Comparison of ENCODE assay signal across 9 cellular contexts in the genomic region with DNA sequence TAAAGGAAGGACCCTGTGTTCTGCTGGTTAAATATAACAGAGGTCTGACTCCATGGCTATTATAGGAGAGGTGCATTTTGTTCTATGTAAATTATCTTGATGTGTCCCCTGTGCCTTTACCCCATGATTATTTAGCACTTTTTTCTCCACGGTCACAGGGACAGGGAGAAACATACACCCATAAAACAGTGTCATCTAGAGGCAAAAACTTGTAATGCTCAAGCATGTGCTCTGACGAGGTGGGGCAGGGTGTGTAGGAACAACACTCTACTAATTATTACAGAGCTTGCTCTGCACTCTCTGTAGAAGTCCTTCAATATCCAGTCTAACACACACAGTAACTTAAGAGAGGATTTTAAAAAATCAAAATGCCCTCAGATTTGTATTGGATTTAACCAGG.
DNase-seq lines count a peak whose midpoint lies in the region; ATAC-seq and TF ChIP-seq lines count a peak whose summit lies in the region.
"Had no signal": no experiment of that assay in that cellular context is flagged by ENCODE, and none has a peak within 500 bp of the region (broad histone marks: within the 10 kb centered on the region; RNA-seq: fewer than 3 reads in every experiment).

No MANE protein-coding gene starts in this region.

- no peaks in the 10 kb centered on the region for H3K4me1 Mint-ChIP-seq in effector memory CD8-positive, alpha-beta T cell (ENCODE audit: low read depth in 2 of 2)
- H3K4me1 Mint-ChIP-seq in activated CD4-positive, alpha-beta memory T cell treated with anti-CD3 and anti-CD28 coated beads for 36 hours (ENCODE audit: low read depth), result no peaks in the 10 kb centered on the region

- CTCF ChIA-PET in activated CD4-positive, alpha-beta memory T cell treated with anti-CD3 and anti-CD28 coated beads for 36 hours (lab: Charles Lee), result no interaction called here

- no peaks in the 10 kb centered on the region for H3K27me3 ChIP-seq in liver (ENCODE audit: control insufficient read depth in 4 of 4, insufficient read depth in 4 of 4, low read length in 3 of 4)

- peaks cover 8 to 42% (median 21%) of the 10 kb centered on the region in 4 donors for H3K4me1 ChIP-seq in liver (ENCODE audit: control insufficient read depth in 4 of 4, insufficient read depth in 4 of 4, low read length in 3 of 4)

- TF ChIP-seq RAD21 in liver (IDR thresholded peaks at IDR 0.05), result peak; percentile 69 to 77

- H3K36me3 Mint-ChIP-seq in effector memory CD8-positive, alpha-beta T cell (ENCODE audit: insufficient read depth), result no peaks in the 10 kb centered on the region
- no peaks in the 10 kb centered on the region for H3K36me3 Mint-ChIP-seq in activated CD4-positive, alpha-beta memory T cell treated with anti-CD3 and anti-CD28 coated beads for 36 hours

- TF ChIP-seq CTCF in C4-2B (conservative IDR thresholded peaks at IDR 0.05) (peak; percentile 76), HFF-Myc (IDR thresholded peaks at IDR 0.05; ENCODE audit: low read depth, low read length, missing control alignments) (peak; percentile 25), astrocyte of the spinal cord (IDR thresholded peaks at IDR 0.05; ENCODE audit: low read depth, low read length) (peak; percentile 34), liver (IDR thresholded peaks at IDR 0.05; ENCODE audit: low read depth, low read length, missing input control) (peak; percentile 33)

- in situ Hi-C loops in astrocyte of the spinal cord (cut with HindIII; ENCODE audit: low sequenced_read_pairs), result no loop called here

- H3K27ac ChIP-seq in C4-2B (peak overlapping the region; percentile 99), liver (ENCODE audit: low read depth in 1 of 2, low read length in 2 of 2) (peak overlapping the region; percentile 45 to 53)

- no peaks in the 10 kb centered on the region for H3K9me3 ChIP-seq in liver (ENCODE audit: control insufficient read depth in 4 of 4, low read length in 3 of 4)

- H3K36me3 ChIP-seq in liver (ENCODE audit: control insufficient read depth in 4 of 4, insufficient read depth in 3 of 4, low read depth in 1 of 4, low read length in 3 of 4), result no peaks in the 10 kb centered on the region

- no peak overlapping the region for H3K4me3 Mint-ChIP-seq in effector memory CD8-positive, alpha-beta T cell
- no peak overlapping the region for H3K4me3 Mint-ChIP-seq in activated CD4-positive, alpha-beta memory T cell treated with anti-CD3 and anti-CD28 coated beads for 36 hours

- intact Hi-C loops in activated CD4-positive, alpha-beta memory T cell treated with anti-CD3 and anti-CD28 coated beads for 36 hours (cut with micrococcal nuclease), result no loop called here

- DNase-seq in HFF-Myc (ENCODE audit: extremely low read depth, low read depth) (no peak), astrocyte of the spinal cord (ENCODE audit: low read depth, low spot score) (no peak), mesenteric fat pad (ENCODE audit: low spot score) (no peak)
- no peak for DNase-seq in effector memory CD8-positive, alpha-beta T cell
- DNase-seq in activated CD4-positive, alpha-beta memory T cell treated with anti-CD3 and anti-CD28 coated beads for 36 hours, result no peak
- DNase-seq: activated gamma-delta T cell treated with Interleukin-2 at 50 U/mL for 16 hours had no signal

- POLR2A ChIA-PET in activated CD4-positive, alpha-beta memory T cell treated with anti-CD3 and anti-CD28 coated beads for 36 hours (lab: Charles Lee), result no interaction called here

- no peaks in the 10 kb centered on the region for H3K9me3 Mint-ChIP-seq in effector memory CD8-positive, alpha-beta T cell
- H3K9me3 Mint-ChIP-seq in activated CD4-positive, alpha-beta memory T cell treated with anti-CD3 and anti-CD28 coated beads for 36 hours, result peaks cover 2% of the 10 kb centered on the region

- 27% methylated on average over 2 of the region's 2 CpGs for WGBS in liver

- peaks cover 0 to 13% of the 10 kb centered on the region in 2 donors for H3K27me3 Mint-ChIP-seq in effector memory CD8-positive, alpha-beta T cell
- H3K27me3 Mint-ChIP-seq in activated CD4-positive, alpha-beta memory T cell treated with anti-CD3 and anti-CD28 coated beads for 36 hours, result no peaks in the 10 kb centered on the region

- no peak overlapping the region for H3K27ac Mint-ChIP-seq in effector memory CD8-positive, alpha-beta T cell
- no peak overlapping the region for H3K27ac Mint-ChIP-seq in activated CD4-positive, alpha-beta memory T cell treated with anti-CD3 and anti-CD28 coated beads for 36 hours

- peak overlapping the region in 1 of 2 donors; percentile 48 for H3K9ac ChIP-seq in liver (ENCODE audit: low read depth in 1 of 2, low read length in 2 of 2)

- ATAC-seq in effector memory CD8-positive, alpha-beta T cell (replicated peaks), result no peak
- no peak for ATAC-seq in HG02852 (IDR thresholded peaks at IDR 0.05; ENCODE audit: unreplicated experiment)

- H3K4me3 ChIP-seq in HFF-Myc (replicated peaks; ENCODE audit: low read depth, low read length) (no peak overlapping the region), astrocyte of the spinal cord (ENCODE audit: low read depth, low read length) (no peak overlapping the region), liver (ENCODE audit: low read depth in 1 of 3, low read length in 3 of 3) (no peak overlapping the region)

TF ChIP-seq in liver, 16 proteins besides CTCF, POLR2A, EP300 and RAD21:
- TF ChIP-seq, protein P1, sequence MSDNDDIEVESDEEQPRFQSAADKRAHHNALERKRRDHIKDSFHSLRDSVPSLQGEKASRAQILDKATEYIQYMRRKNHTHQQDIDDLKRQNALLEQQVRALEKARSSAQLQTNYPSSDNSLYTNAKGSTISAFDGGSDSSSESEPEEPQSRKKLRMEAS (IDR thresholded peaks at IDR 0.05), result peak; percentile 48
- TF ChIP-seq, protein P2, sequence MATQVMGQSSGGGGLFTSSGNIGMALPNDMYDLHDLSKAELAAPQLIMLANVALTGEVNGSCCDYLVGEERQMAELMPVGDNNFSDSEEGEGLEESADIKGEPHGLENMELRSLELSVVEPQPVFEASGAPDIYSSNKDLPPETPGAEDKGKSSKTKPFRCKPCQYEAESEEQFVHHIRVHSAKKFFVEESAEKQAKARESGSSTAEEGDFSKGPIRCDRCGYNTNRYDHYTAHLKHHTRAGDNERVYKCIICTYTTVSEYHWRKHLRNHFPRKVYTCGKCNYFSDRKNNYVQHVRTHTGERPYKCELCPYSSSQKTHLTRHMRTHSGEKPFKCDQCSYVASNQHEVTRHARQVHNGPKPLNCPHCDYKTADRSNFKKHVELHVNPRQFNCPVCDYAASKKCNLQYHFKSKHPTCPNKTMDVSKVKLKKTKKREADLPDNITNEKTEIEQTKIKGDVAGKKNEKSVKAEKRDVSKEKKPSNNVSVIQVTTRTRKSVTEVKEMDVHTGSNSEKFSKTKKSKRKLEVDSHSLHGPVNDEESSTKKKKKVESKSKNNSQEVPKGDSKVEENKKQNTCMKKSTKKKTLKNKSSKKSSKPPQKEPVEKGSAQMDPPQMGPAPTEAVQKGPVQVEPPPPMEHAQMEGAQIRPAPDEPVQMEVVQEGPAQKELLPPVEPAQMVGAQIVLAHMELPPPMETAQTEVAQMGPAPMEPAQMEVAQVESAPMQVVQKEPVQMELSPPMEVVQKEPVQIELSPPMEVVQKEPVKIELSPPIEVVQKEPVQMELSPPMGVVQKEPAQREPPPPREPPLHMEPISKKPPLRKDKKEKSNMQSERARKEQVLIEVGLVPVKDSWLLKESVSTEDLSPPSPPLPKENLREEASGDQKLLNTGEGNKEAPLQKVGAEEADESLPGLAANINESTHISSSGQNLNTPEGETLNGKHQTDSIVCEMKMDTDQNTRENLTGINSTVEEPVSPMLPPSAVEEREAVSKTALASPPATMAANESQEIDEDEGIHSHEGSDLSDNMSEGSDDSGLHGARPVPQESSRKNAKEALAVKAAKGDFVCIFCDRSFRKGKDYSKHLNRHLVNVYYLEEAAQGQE (IDR thresholded peaks at IDR 0.05), result no peak
- TF ChIP-seq RXRA (IDR thresholded peaks at IDR 0.05) (no peak), YY1 (IDR thresholded peaks at IDR 0.05) (no peak), GABPA (IDR thresholded peaks at IDR 0.05 in 1 of 2, conservative IDR thresholded peaks at IDR 0.05 in 1 of 2) (no peak), FOXA1 (IDR thresholded peaks at IDR 0.05) (no peak)

Comparison
In these comparisons a context has a peak if more than half of its experiments do, and no peak if none do; other contexts are left out.
1. CTCF ChIP-seq: peak in every context shown above with its lines; median percentile 76 in C4-2B; 34 in astrocyte of the spinal cord; 33 in liver; 25 in HFF-Myc.